Comparison of ENCODE assay signal across 18 cellular contexts in the genomic region with DNA sequence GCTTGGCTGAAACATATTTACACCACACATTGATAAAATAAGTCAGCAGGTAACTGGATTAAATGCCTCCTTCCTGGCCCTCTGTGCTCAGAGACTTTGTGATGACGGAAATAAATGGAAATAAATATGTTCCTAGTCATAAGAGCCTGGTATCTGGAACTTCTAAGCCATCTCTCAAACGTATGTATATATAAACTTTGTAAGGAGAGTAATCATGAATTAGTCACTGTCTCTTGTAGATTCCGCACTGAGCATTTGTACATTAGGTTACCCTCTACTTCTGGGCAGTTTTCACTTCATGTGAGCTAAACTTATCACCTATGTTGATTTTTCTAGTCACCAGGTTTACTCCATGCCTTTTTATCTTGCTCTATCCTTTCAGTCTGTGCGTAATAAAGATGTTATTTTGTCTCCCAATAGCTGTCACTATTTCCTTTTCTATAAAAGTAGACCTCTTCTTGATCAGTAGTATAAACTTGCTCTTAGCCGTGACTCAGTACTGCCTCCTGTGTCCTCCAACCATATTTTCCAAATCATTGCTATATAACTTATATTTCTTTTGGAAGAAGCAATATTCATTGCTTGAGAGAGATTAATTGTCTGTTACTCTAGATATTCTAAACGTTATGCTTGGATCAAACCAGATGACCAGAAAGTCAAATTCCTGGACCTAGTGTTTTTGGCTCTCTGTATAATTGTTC. TPM values are rescaled to one million over a fixed set of nuclear protein-coding genes. Genes with fewer than 3 reads are reported as not detected.
DNase-seq lines count a peak whose midpoint lies in the region; ATAC-seq, FAIRE-seq and TF ChIP-seq lines count a peak whose summit lies in the region.
"Had no signal": no experiment of that assay in that cellular context is flagged by ENCODE, and none has a peak within 500 bp of the region (broad histone marks: within the 10 kb centered on the region; RNA-seq: fewer than 3 reads in every experiment).

No MANE protein-coding gene starts in this region.

- TF ChIP-seq CTCF in AG09319 (IDR thresholded peaks at IDR 0.05; ENCODE audit: low read depth, low read length) (peak; percentile 22), OCI-LY3 (IDR thresholded peaks at IDR 0.05; ENCODE audit: low read depth, low read length) (0 out of 2 replicates have a peak, but pooled peaks have one; percentile 8), endodermal cell (conservative IDR thresholded peaks at IDR 0.05) (peak; percentile 67), neural crest cell (conservative IDR thresholded peaks at IDR 0.05) (peak; percentile 22)

- H3K27me3 ChIP-seq in OCI-LY3 (ENCODE audit: low read depth, low read length) (no peaks in the 10 kb centered on the region), endodermal cell (ENCODE audit: control insufficient read depth, insufficient read depth, low read length, poor library complexity, severe bottlenecking) (no peaks in the 10 kb centered on the region)
- H3K27me3 ChIP-seq: upper lobe of left lung had no signal

- no peaks in the 10 kb centered on the region for H3K4me1 Mint-ChIP-seq in endodermal cell
- peaks cover 5% of the 10 kb centered on the region for H3K4me1 Mint-ChIP-seq in neural crest cell
- H3K4me1 Mint-ChIP-seq: central memory CD8-positive, alpha-beta T cell had no signal

- H3K4me3 ChIP-seq in OCI-LY3 (ENCODE audit: low read length) (no peak overlapping the region), endodermal cell (ENCODE audit: low read length) (no peak overlapping the region)
- H3K4me3 ChIP-seq: mucosa of descending colon, prostate gland, upper lobe of left lung had no signal

- WGBS in endodermal cell (ENCODE audit: insufficient coverage in 1 of 2, insufficient read length in 1 of 2), 2 experiments, result 94 to 96% methylated on average over 5 to 6 of the region's 6 CpGs

- H3K4me1 ChIP-seq in OCI-LY3 (ENCODE audit: low read length) (no peaks in the 10 kb centered on the region), endodermal cell (ENCODE audit: control insufficient read depth, insufficient read depth, low read length) (no peaks in the 10 kb centered on the region)
- H3K4me1 ChIP-seq: prostate gland had no signal

- DNase-seq in AG09319 (ENCODE audit: extremely low read depth, low read depth), result no peak
- no peak for DNase-seq in endodermal cell
- no peak for DNase-seq in neural crest cell (ENCODE audit: low read depth, low spot score)
- DNase-seq in activated CD8-positive, alpha-beta memory T cell treated with anti-CD3 and anti-CD28 coated beads for 24 hours, result no peak
- no peak for DNase-seq in MV-4-11 (lab: John Stamatoyannopoulos, UW)
- DNase-seq in GM19239 (ENCODE audit: insufficient read length, low spot score), result no peak
- DNase-seq: activated naive CD4-positive, alpha-beta T cell treated with Interleukin-2 at 50 U/mL for 16 hours; CD4-positive, CD25-positive, alpha-beta regulatory T cell; KBM-7; mucosa of descending colon; NCI-H774; SHP77; upper lobe of left lung had no signal

- no peak overlapping the region for H3K4me3 Mint-ChIP-seq in endodermal cell
- H3K4me3 Mint-ChIP-seq in neural crest cell, result no peak overlapping the region
- H3K4me3 Mint-ChIP-seq: CD4-positive, CD25-positive, alpha-beta regulatory T cell; central memory CD8-positive, alpha-beta T cell had no signal

- H3K27me3 Mint-ChIP-seq in endodermal cell (ENCODE audit: insufficient read depth), result no peaks in the 10 kb centered on the region
- no peaks in the 10 kb centered on the region for H3K27me3 Mint-ChIP-seq in neural crest cell (ENCODE audit: low read depth)
- H3K27me3 Mint-ChIP-seq: CD4-positive, CD25-positive, alpha-beta regulatory T cell; central memory CD8-positive, alpha-beta T cell had no signal

- H3K27ac Mint-ChIP-seq in endodermal cell (no peak overlapping the region), neural crest cell (ENCODE audit: unreplicated experiment) (no peak overlapping the region)
- H3K27ac Mint-ChIP-seq: CD4-positive, CD25-positive, alpha-beta regulatory T cell had no signal

- no peak overlapping the region for H3K27ac ChIP-seq in OCI-LY3 (ENCODE audit: low read length)
- H3K27ac ChIP-seq in endodermal cell (ENCODE audit: low read depth, low read length), result no peak overlapping the region
- H3K27ac ChIP-seq: prostate gland had no signal

- H3K9me3 ChIP-seq in OCI-LY3 (ENCODE audit: insufficient read depth, low read length) (no peaks in the 10 kb centered on the region), endodermal cell (ENCODE audit: control insufficient read depth, low read length) (no peaks in the 10 kb centered on the region)
- H3K9me3 ChIP-seq: mucosa of descending colon, prostate gland, upper lobe of left lung had no signal

- no peak overlapping the region for H3K4me2 ChIP-seq in OCI-LY3 (ENCODE audit: low read length)

- no peaks in the 10 kb centered on the region for H3K9me3 Mint-ChIP-seq in endodermal cell
- no peaks in the 10 kb centered on the region for H3K9me3 Mint-ChIP-seq in neural crest cell
- H3K9me3 Mint-ChIP-seq: CD4-positive, CD25-positive, alpha-beta regulatory T cell; central memory CD8-positive, alpha-beta T cell had no signal

- H4K20me1 ChIP-seq in OCI-LY3 (ENCODE audit: insufficient read depth, low read length), result no peaks in the 10 kb centered on the region

- ATAC-seq in GM19397 (IDR thresholded peaks at IDR 0.05; ENCODE audit: unreplicated experiment), result no peak
- ATAC-seq: esophagus mucosa, mucosa of descending colon had no signal

- H3K9ac ChIP-seq in OCI-LY3 (ENCODE audit: low read length), result no peak overlapping the region
- no peak overlapping the region for H3K9ac ChIP-seq in endodermal cell (ENCODE audit: extremely low read depth, low read length, poor library complexity, severe bottlenecking)

- H3K36me3 Mint-ChIP-seq in endodermal cell (ENCODE audit: low read depth) (peaks cover 45% of the 10 kb centered on the region), neural crest cell (ENCODE audit: low read depth) (peaks cover 19% of the 10 kb centered on the region)

- H3K79me2 ChIP-seq in OCI-LY3 (ENCODE audit: low read length), result no peaks in the 10 kb centered on the region

- no peak overlapping the region for H2AFZ ChIP-seq in OCI-LY3 (ENCODE audit: low read depth, low read length)

- FAIRE-seq in GM19239 (lab: Jason Lieb, UNC), result no peak

- peaks cover 11% of the 10 kb centered on the region for H3K36me3 ChIP-seq in OCI-LY3 (replicated peaks; ENCODE audit: low read depth, low read length)
- peaks cover 85% of the 10 kb centered on the region for H3K36me3 ChIP-seq in endodermal cell (ENCODE audit: control insufficient read depth, insufficient read depth, low read length)
- H3K36me3 ChIP-seq: prostate gland had no signal

RNA-seq across cellular contexts. Expression of a gene that starts 53.2 kb away (rescaled TPM):
- 10 to 100 TPM; 30.0 to 37.3 TPM for total RNA-seq in endodermal cell
- 46.2 TPM for polyA plus RNA-seq in endodermal cell (2013, experiment 1 of 2)
- polyA plus RNA-seq in endodermal cell (2013, experiment 2 of 2), result 44.9 TPM
- total RNA-seq in neural crest cell, result 43.5 and 48.0 TPM in 2 replicates

Comparison
In these comparisons a context has a peak if more than half of its experiments do, and no peak if none do; other contexts are left out.
1. CTCF ChIP-seq: peak in every context shown above with its lines; median percentile 67 in endodermal cell; 22 in AG09319; 22 in neural crest cell; 8 in OCI-LY3.